Comparison of ENCODE assay signal across 1 cellular context in the genomic region with DNA sequence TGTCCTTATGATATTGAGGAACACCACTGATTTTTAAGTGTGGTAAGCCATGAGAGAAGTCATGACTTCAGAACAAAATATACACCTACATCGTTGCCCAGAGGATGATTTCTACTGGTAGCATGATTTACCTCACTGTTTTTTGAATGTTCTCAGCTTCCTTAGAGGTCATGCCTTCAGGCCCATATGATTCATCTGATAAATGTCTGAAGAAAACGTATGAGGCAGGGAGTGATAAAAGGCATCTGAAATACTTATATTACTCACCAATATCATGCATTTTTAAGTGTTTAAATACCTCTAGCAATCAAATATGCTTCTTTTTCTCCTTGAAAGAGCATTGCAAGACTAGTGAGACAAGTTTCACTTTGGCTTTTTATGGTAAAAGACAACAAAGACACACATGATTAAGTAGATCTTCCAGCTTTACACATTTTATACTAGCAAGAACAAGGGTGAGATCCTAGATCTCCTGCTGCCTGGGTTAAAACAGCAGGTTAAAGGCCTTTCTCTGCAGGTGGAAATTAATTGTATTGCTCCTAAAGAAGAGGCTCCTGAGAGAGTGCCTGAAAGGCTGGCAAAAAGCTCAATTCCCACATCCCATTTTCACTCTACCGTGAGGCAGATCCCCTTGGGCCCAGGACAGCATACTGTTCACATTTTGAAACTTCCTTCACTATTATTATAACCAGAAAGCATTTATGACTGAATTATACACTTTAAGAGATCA.
TF ChIP-seq lines count a peak whose summit lies in the region.

No MANE protein-coding gene starts in this region.

TF ChIP-seq in A549, 52 proteins besides CTCF, POLR2A, EP300 and RAD21 (continued from another document):
- TF ChIP-seq, protein P1, sequence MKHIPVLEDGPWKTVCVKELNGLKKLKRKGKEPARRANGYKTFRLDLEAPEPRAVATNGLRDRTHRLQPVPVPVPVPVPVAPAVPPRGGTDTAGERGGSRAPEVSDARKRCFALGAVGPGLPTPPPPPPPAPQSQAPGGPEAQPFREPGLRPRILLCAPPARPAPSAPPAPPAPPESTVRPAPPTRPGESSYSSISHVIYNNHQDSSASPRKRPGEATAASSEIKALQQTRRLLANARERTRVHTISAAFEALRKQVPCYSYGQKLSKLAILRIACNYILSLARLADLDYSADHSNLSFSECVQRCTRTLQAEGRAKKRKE (CRISPR knock-in tag; IDR thresholded peaks at IDR 0.05; ENCODE audit: low read depth), result no peak
- TF ChIP-seq CHD2 (IDR thresholded peaks at IDR 0.05; ENCODE audit: low read length, partially characterized antibody), result no peak
- TF ChIP-seq MAZ (IDR thresholded peaks at IDR 0.05; ENCODE audit: borderline replicate concordance, low read depth, low read length), result no peak
TF ChIP-seq in A549: peak in this region for 0.
